8 cellular contexts compared by ENCODE assay signal in the genomic region with DNA sequence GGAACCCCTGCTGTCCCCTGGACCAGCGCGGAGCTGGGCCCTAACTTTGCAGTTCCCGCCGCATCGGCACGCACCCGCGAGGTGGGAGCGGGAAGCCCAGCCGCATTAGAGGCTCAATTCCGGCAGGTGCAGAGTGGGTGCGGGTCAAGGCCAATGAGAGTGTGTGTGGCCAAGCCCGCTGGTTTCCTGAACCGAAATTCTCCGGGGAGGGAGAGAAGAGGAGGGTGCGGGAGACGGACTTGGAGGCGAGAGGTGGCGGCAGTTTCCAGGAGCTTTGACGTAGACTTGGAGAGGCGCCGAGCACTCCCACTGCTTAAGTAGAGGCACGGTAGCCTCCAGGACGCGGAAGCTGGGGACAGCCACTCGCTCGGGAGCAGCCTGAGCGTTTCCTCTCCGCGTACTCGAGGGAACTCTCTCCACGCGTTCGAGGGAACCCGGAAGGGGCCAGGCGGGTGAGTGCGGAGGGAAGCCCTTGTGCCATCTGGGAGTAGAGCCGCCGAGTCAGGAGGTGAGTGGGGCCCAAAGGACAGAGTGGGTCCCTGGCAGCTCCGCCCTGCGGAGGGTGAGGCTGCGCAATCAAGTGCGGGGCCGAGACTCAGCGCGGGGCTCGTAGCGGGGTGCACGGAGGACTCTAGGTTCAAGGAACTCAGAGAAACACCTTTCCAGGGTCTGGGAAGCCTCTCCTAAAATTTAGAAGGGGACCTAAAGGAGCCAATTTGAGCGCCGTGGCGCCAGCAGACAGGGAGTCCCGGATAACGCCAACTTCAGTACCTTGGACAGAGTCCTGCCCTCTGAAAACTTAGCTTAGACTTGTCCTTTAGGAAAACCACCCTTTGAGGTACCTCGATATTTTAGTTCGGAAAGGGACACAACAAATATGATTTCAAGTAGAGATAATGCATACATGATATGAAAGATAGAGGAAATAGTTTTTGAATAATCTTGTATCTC. TPM values are rescaled to one million over a fixed set of nuclear protein-coding genes. Genes with fewer than 3 reads are reported as not detected.
DNase-seq lines count a peak whose midpoint lies in the region; ATAC-seq and TF ChIP-seq lines count a peak whose summit lies in the region.

Gene FAM237A (plus strand): TSS at position 413 of the 951 bp plus-strand sequence. CDS start 1,750 bp downstream, outside the sequence.

- DNase-seq in GM04503 (ENCODE audit: low read depth) (peak; percentile 3), M059J (ENCODE audit: low read depth) (peak; percentile 54), mammary epithelial cell (peak; percentile 44), left kidney (ENCODE audit: low read depth, low spot score) (peak; percentile 92), NCI-H1930 (lab: John Stamatoyannopoulos, UW) (no peak)

- no peaks in the 10 kb centered on the region for H3K36me3 ChIP-seq in mammary epithelial cell (ENCODE audit: insufficient read depth, low read length)

- no peak within 1 kb of the TSS for H3K9ac ChIP-seq in mammary epithelial cell (ENCODE audit: insufficient read depth, low read length)

- no peak for TF ChIP-seq CTCF in mammary epithelial cell (conservative IDR thresholded peaks at IDR 0.05 in 1 of 2, IDR thresholded peaks at IDR 0.05 in 1 of 2; ENCODE audit: extremely low read depth in 1 of 2, insufficient read depth in 1 of 2, low read depth in 1 of 2, low read length in 2 of 2)

- BruUV-seq in mammary epithelial cell (replicated peaks; lab: Mats Ljungman, UMichigan), result no TSS peak

- CTCF ChIA-PET in mammary epithelial cell (lab: Charles Lee; ENCODE audit: low non-redundant PET), result no interaction called here

- no peak within 1 kb of the TSS for H3K4me2 ChIP-seq in mammary epithelial cell (ENCODE audit: insufficient read depth, low read depth, low read length)

- H4K20me1 ChIP-seq in mammary epithelial cell (ENCODE audit: insufficient read depth, low read length), result no peaks in the 10 kb centered on the region

- no peaks in the 10 kb centered on the region for H3K9me3 ChIP-seq in mammary epithelial cell (replicated peaks; ENCODE audit: insufficient read depth, low read length)

- intact Hi-C loops in mammary epithelial cell (cut with micrococcal nuclease), result no loop called here

- WGBS in mammary epithelial cell (ENCODE audit: low coverage, missing lambda C conversion rate), result 11% methylated on average over 21 of the region's 56 CpGs

- no peaks in the 10 kb centered on the region for H3K79me2 ChIP-seq in mammary epithelial cell (ENCODE audit: insufficient read depth, low read length)

- peaks cover 9% of the 10 kb centered on the region for H3K27me3 ChIP-seq in mammary epithelial cell (ENCODE audit: insufficient read depth, low read length)

- in situ Hi-C loops in mammary epithelial cell (cut with MboI; ENCODE audit: low sequenced_read_pairs in 2 of 2), result no loop called here

- no peak within 1 kb of the TSS for H3K4me3 ChIP-seq in mammary epithelial cell (replicated peaks in 1 of 3; ENCODE audit: insufficient read depth in 1 of 3, low read depth in 2 of 3, low read length in 3 of 3)

- dilution Hi-C loops in mammary epithelial cell (cut with HindIII; ENCODE audit: low sequenced_read_pairs), result no loop called here

- ATAC-seq in GM21528 (IDR thresholded peaks at IDR 0.05; ENCODE audit: low FRiP score, unreplicated experiment), result no peak
- ATAC-seq in GM21447 (IDR thresholded peaks at IDR 0.05; ENCODE audit: unreplicated experiment), result no peak
- no peak for ATAC-seq in GM19328 (IDR thresholded peaks at IDR 0.05; ENCODE audit: unreplicated experiment)

- H2AFZ ChIP-seq in mammary epithelial cell (ENCODE audit: low read depth, low read length), result no peak within 1 kb of the TSS

- H3K27ac ChIP-seq in mammary epithelial cell (ENCODE audit: insufficient read depth, low read depth, low read length), result no peak within 1 kb of the TSS

- no peaks in the 10 kb centered on the region for H3K4me1 ChIP-seq in mammary epithelial cell (ENCODE audit: insufficient read depth, low read length)

RNA-seq across cellular contexts. Expression of gene FAM237A, which starts in this region (rescaled TPM):
- not detected in 2 replicates for total RNA-seq in M059J (2014; rRNA removed; shearing (Covaris generic))
- total RNA-seq in mammary epithelial cell, result not detected
- not detected for polyA plus RNA-seq in mammary epithelial cell
- not detected for polyA minus RNA-seq in mammary epithelial cell

Comparison
In these comparisons a context has a peak if more than half of its experiments do, and no peak if none do; other contexts are left out.
1. Peak in DNase-seq in M059J; RNA of the gene not detected or under 1 TPM.
2. Peak in DNase-seq in mammary epithelial cell; RNA of the gene not detected or under 1 TPM.
3. DNase-seq: peak in GM04503 (single experiment) and left kidney (single experiment); none in NCI-H1930 (0 of 2).